8 cellular contexts compared by ENCODE assay signal in the genomic region with DNA sequence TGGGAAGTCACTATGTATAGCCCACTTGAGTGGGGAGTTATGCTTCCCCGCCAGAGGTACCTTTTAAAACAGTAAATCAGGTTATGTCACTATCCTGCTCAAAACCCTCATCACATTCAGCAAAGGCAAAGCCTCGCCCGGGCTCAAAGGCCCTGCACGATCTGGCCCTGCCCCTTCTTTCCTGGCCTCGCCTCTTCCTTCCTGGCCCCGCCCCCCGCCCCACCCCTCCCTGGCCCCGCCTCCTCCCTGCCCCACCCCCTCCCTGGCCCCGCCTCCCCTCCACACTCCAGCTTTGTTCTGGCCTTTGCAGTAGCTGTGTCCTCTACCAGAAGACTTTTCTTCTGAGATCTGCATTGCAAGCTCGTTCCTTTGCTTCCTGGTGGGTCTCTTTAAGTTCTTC. TPM values are rescaled to one million over a fixed set of nuclear protein-coding genes. Genes with fewer than 3 reads are reported as not detected.
DNase-seq lines count a peak whose midpoint lies in the region; ATAC-seq, FAIRE-seq and TF ChIP-seq lines count a peak whose summit lies in the region.

No MANE protein-coding gene starts in this region.

- H3K4me3 ChIP-seq in NB4 (ENCODE audit: low read depth, low read length) (no peak overlapping the region), HepG2 (replicated peaks in 1 of 3; ENCODE audit: insufficient read depth in 1 of 3, low read depth in 2 of 3, low read length in 3 of 3) (peak overlapping the region in 1 of 3 experiments; percentile 20; a peak in 2 of 6 replicates)

- no peaks in the 10 kb centered on the region for H4K20me1 ChIP-seq in HepG2 (ENCODE audit: insufficient read depth, low read length)

- no peak overlapping the region for H3K27ac ChIP-seq in HepG2 (ENCODE audit: extremely low read length, insufficient read depth, low read length)

- H3K27ac Mint-ChIP-seq in activated T-helper 1 cell treated with anti-CD3 and anti-CD28 coated beads, Interleukin-12 subunit alpha, Interleukin-12 subunit beta, Interleukin-2, Interleukin-4 antibody, amounts not matched to agents 30 ng/mL and 10 ng/mL and 1 ng/mL, durations not matched to agents 14 hours and 24 hours and 36 hours, result no peak overlapping the region

- peak overlapping the region; percentile 51 for H3K4me2 ChIP-seq in HepG2 (ENCODE audit: low read depth, low read length)

- intact Hi-C loops in activated T-helper 1 cell treated with anti-CD3 and anti-CD28 coated beads, Interleukin-12 subunit alpha, Interleukin-12 subunit beta, Interleukin-2, Interleukin-4 antibody, amounts not matched to agents 30 ng/mL and 10 ng/mL and 1 ng/mL, durations not matched to agents 14 hours and 24 hours and 36 hours (cut with micrococcal nuclease), result loop anchor here (1.0 to 10.0 kb wide), 2 partner anchors 35 to 146 kb away; a partner anchor contains a TSS
- intact Hi-C loops in HepG2 (cut with micrococcal nuclease; ENCODE audit: unreplicated experiment) (no loop called here), posterior vena cava (cut with DNase I) (no loop called here)

- H3K36me3 Mint-ChIP-seq in activated T-helper 1 cell treated with anti-CD3 and anti-CD28 coated beads, Interleukin-12 subunit alpha, Interleukin-12 subunit beta, Interleukin-2, Interleukin-4 antibody, amounts not matched to agents 30 ng/mL and 10 ng/mL and 1 ng/mL, durations not matched to agents 14 hours and 24 hours and 36 hours (ENCODE audit: low read depth), result no peaks in the 10 kb centered on the region

- H3K27me3 Mint-ChIP-seq in activated T-helper 1 cell treated with anti-CD3 and anti-CD28 coated beads, Interleukin-12 subunit alpha, Interleukin-12 subunit beta, Interleukin-2, Interleukin-4 antibody, amounts not matched to agents 30 ng/mL and 10 ng/mL and 1 ng/mL, durations not matched to agents 14 hours and 24 hours and 36 hours (ENCODE audit: insufficient read depth), result peaks cover 12% of the 10 kb centered on the region

- no peaks in the 10 kb centered on the region for H3K79me2 ChIP-seq in HepG2 (ENCODE audit: insufficient read depth, low read length)

- BruUV-seq in HepG2 (replicated peaks; lab: Mats Ljungman, UMichigan), result no TSS peak

- POLR2A ChIA-PET in HepG2 (lab: Yijun Ruan, JAX), result no interaction called here

- H3K4me3 Mint-ChIP-seq in activated T-helper 1 cell treated with anti-CD3 and anti-CD28 coated beads, Interleukin-12 subunit alpha, Interleukin-12 subunit beta, Interleukin-2, Interleukin-4 antibody, amounts not matched to agents 30 ng/mL and 10 ng/mL and 1 ng/mL, durations not matched to agents 14 hours and 24 hours and 36 hours, result no peak overlapping the region

- TF ChIP-seq RAD21 in HepG2 (CRISPR knock-in tag; IDR thresholded peaks at IDR 0.05), result no peak

- no peaks in the 10 kb centered on the region; a peak in 2 of 5 replicates for H3K27me3 ChIP-seq in HepG2 (ENCODE audit: control insufficient read depth in 1 of 2, insufficient read depth in 2 of 2, low read length in 2 of 2)

- no peaks in the 10 kb centered on the region for H3K9me3 Mint-ChIP-seq in activated T-helper 1 cell treated with anti-CD3 and anti-CD28 coated beads, Interleukin-12 subunit alpha, Interleukin-12 subunit beta, Interleukin-2, Interleukin-4 antibody, amounts not matched to agents 30 ng/mL and 10 ng/mL and 1 ng/mL, durations not matched to agents 14 hours and 24 hours and 36 hours

- in situ Hi-C loops in HepG2 (cut with HindIII; ENCODE audit: extremely low pct_ligation_motif_present, low pct_unique_long_range_greater_than_20kb), result no loop called here

- no peak overlapping the region for H2AFZ ChIP-seq in HepG2 (ENCODE audit: low read length)

- no peaks in the 10 kb centered on the region for H3K9me3 ChIP-seq in HepG2 (ENCODE audit: low read length)

- TF ChIP-seq EP300 in HepG2 (IDR thresholded peaks at IDR 0.05; ENCODE audit: low read depth in 2 of 2, low read length in 2 of 2), result no peak
- no peak for TF ChIP-seq EP300 in HepG2 (CRISPR knock-in tag; IDR thresholded peaks at IDR 0.05; ENCODE audit: borderline replicate concordance)

- no peak for TF ChIP-seq CTCF in NB4 (IDR thresholded peaks at IDR 0.05; ENCODE audit: low read depth, low read length)
- no peak for TF ChIP-seq CTCF in HepG2 (CRISPR knock-in tag; IDR thresholded peaks at IDR 0.05)

- CTCF ChIA-PET in HepG2 (lab: Yijun Ruan, JAX; ENCODE audit: low intra/inter-chr PET ratio, low total read pairs), result no interaction called here

- TF ChIP-seq POLR2A in NB4 (IDR thresholded peaks at IDR 0.05; ENCODE audit: extremely low read depth, insufficient read length) (no peak), HepG2 (IDR thresholded peaks at IDR 0.05; ENCODE audit: insufficient read depth in 1 of 2, low read depth in 2 of 2, low read length in 2 of 2) (no peak)

- H3K4me1 Mint-ChIP-seq in activated T-helper 1 cell treated with anti-CD3 and anti-CD28 coated beads, Interleukin-12 subunit alpha, Interleukin-12 subunit beta, Interleukin-2, Interleukin-4 antibody, amounts not matched to agents 30 ng/mL and 10 ng/mL and 1 ng/mL, durations not matched to agents 14 hours and 24 hours and 36 hours (ENCODE audit: low read depth), result peaks cover 11% of the 10 kb centered on the region

- no peak for FAIRE-seq in HepG2 (lab: Jason Lieb, UNC)

- 4% methylated on average over 10 of the region's 10 CpGs for WGBS in HepG2 (ENCODE audit: low lambda C conversion rate)

- peaks cover 15% of the 10 kb centered on the region; the same call in 1 of the 2 replicates for H3K4me1 ChIP-seq in HepG2 (ENCODE audit: insufficient read depth, low read length)

- peak; percentile 94 for DNase-seq in GM03348 (ENCODE audit: low spot score)
- peak; percentile 66 for DNase-seq in NB4 (ENCODE audit: low read depth)
- DNase-seq in activated T-helper 1 cell treated with anti-CD3 and anti-CD28 coated beads, Interleukin-12 subunit alpha, Interleukin-12 subunit beta, Interleukin-2, Interleukin-4 antibody, amounts not matched to agents 30 ng/mL and 10 ng/mL and 1 ng/mL, durations not matched to agents 14 hours and 24 hours and 36 hours (ENCODE audit: low spot score), result peak; percentile 17
- DNase-seq in HepG2 (ENCODE audit: low spot score), result peak; percentile 48
- DNase-seq in cortex of kidney (lab: John Stamatoyannopoulos, UW), result no peak
- DNase-seq in NCI-H446 treated with DMSO at 0.1 percent for 48 hours (lab: John Stamatoyannopoulos, UW), result no peak
- DNase-seq in posterior vena cava (ENCODE audit: low spot score), result no peak

- peak; percentile 78 for ATAC-seq in HepG2
- no peak for ATAC-seq in GM21576 (IDR thresholded peaks at IDR 0.05; ENCODE audit: unreplicated experiment)

- peaks cover 2 to 3% of the 10 kb centered on the region in 2 experiments; a peak in 1 of 5 replicates for H3K36me3 ChIP-seq in HepG2 (replicated peaks in 1 of 2; ENCODE audit: control insufficient read depth in 1 of 2, insufficient read depth in 2 of 2, low read length in 2 of 2)

- H3K9ac ChIP-seq in HepG2 (ENCODE audit: insufficient read depth, low read depth, low read length), result no peak overlapping the region; the same call in 1 of the 2 replicates

RNA-seq across cellular contexts. Expression of a gene that starts 6.6 kb away (rescaled TPM):
- not detected in 2 replicates for total RNA-seq in activated T-helper 1 cell treated with anti-CD3 and anti-CD28 coated beads, Interleukin-12 subunit alpha, Interleukin-12 subunit beta, Interleukin-2, Interleukin-4 antibody, amounts not matched to agents 30 ng/mL and 10 ng/mL and 1 ng/mL, durations not matched to agents 14 hours and 24 hours and 36 hours
- total RNA-seq in HepG2 (2016; rRNA removed; fragmentation: Illumina TruSeq; extraction: Trizol), result not detected in 2 replicates
- not detected in 2 replicates for total RNA-seq in HepG2 (2016; cell fraction: cytosol; rRNA removed; fragmentation: Illumina TruSeq; extraction: Trizol; ENCODE audit: low read depth)
- total RNA-seq in HepG2 (2016; cell fraction: insoluble cytoplasmic fraction; rRNA removed; fragmentation: Illumina TruSeq; extraction: Trizol), result not detected in 2 replicates
- not detected in 2 replicates for total RNA-seq in HepG2 (2016; cell fraction: membrane; rRNA removed; fragmentation: Illumina TruSeq; extraction: Trizol)
- not detected in 2 replicates for total RNA-seq in HepG2 (2016; cell fraction: nucleus; rRNA removed; fragmentation: Illumina TruSeq; extraction: Trizol)
- not detected in 2 replicates for polyA plus RNA-seq in HepG2 (2011; rRNA removed)
- not detected in 2 replicates for polyA plus RNA-seq in HepG2 (2011; cell fraction: cytosol; rRNA removed)
- polyA plus RNA-seq in HepG2 (2011; cell fraction: nucleus; rRNA removed), result 0.03 TPM in 1 of 2 replicates, not detected in the other
- polyA plus RNA-seq in HepG2 (2012), result 3.5 and 4.3 TPM in 2 replicates
- not detected in 2 replicates for polyA plus RNA-seq in HepG2 (2016; cell fraction: cytosol; fragmentation: Illumina TruSeq; extraction: Trizol; ENCODE audit: low read depth)
- not detected in 2 replicates for polyA plus RNA-seq in HepG2 (2016; cell fraction: insoluble cytoplasmic fraction; fragmentation: Illumina TruSeq; extraction: Trizol; ENCODE audit: low read depth)
- not detected in 2 replicates for polyA plus RNA-seq in HepG2 (2016; cell fraction: membrane; fragmentation: Illumina TruSeq; extraction: Trizol; ENCODE audit: low read depth)
- polyA plus RNA-seq in HepG2 (2016; cell fraction: nucleus; fragmentation: Illumina TruSeq; extraction: Trizol; ENCODE audit: insufficient read depth, low read depth), result not detected in 2 replicates
- polyA minus RNA-seq in HepG2 (2011; rRNA and poly(A)+ RNA removed; ENCODE audit: low replicate concordance), result not detected in 2 replicates
- polyA minus RNA-seq in HepG2 (2011; cell fraction: cytosol; rRNA and poly(A)+ RNA removed), result not detected in 2 replicates
- not detected in 2 replicates for polyA minus RNA-seq in HepG2 (2011; cell fraction: nucleus; rRNA and poly(A)+ RNA removed)
- under 1 TPM; 0.24 to 0.28 TPM for total RNA-seq in posterior vena cava

RNA-seq across cellular contexts. Expression of a gene that starts 35.7 kb away (rescaled TPM):
- 88.7 and 97.1 TPM in 2 replicates for total RNA-seq in activated T-helper 1 cell treated with anti-CD3 and anti-CD28 coated beads, Interleukin-12 subunit alpha, Interleukin-12 subunit beta, Interleukin-2, Interleukin-4 antibody, amounts not matched to agents 30 ng/mL and 10 ng/mL and 1 ng/mL, durations not matched to agents 14 hours and 24 hours and 36 hours
- 29.9 and 30.4 TPM in 2 replicates for total RNA-seq in HepG2 (2016; rRNA removed; fragmentation: Illumina TruSeq; extraction: Trizol)
- 19.6 and 24.1 TPM in 2 replicates for total RNA-seq in HepG2 (2016; cell fraction: cytosol; rRNA removed; fragmentation: Illumina TruSeq; extraction: Trizol; ENCODE audit: low read depth)
- total RNA-seq in HepG2 (2016; cell fraction: insoluble cytoplasmic fraction; rRNA removed; fragmentation: Illumina TruSeq; extraction: Trizol), result 28.2 and 30.4 TPM in 2 replicates
- total RNA-seq in HepG2 (2016; cell fraction: membrane; rRNA removed; fragmentation: Illumina TruSeq; extraction: Trizol), result 13.3 and 15.7 TPM in 2 replicates
- 51.4 and 51.7 TPM in 2 replicates for total RNA-seq in HepG2 (2016; cell fraction: nucleus; rRNA removed; fragmentation: Illumina TruSeq; extraction: Trizol)
- 26.1 and 30.7 TPM in 2 replicates for polyA plus RNA-seq in HepG2 (2011; rRNA removed)
- polyA plus RNA-seq in HepG2 (2011; cell fraction: cytosol; rRNA removed), result 6.6 and 9.8 TPM in 2 replicates
- 53.4 and 63.4 TPM in 2 replicates for polyA plus RNA-seq in HepG2 (2011; cell fraction: nucleus; rRNA removed)
- 27.2 and 36.7 TPM in 2 replicates for polyA plus RNA-seq in HepG2 (2012)
- polyA plus RNA-seq in HepG2 (2016; cell fraction: cytosol; fragmentation: Illumina TruSeq; extraction: Trizol; ENCODE audit: low read depth), result 1.7 and 2.0 TPM in 2 replicates
- polyA plus RNA-seq in HepG2 (2016; cell fraction: insoluble cytoplasmic fraction; fragmentation: Illumina TruSeq; extraction: Trizol; ENCODE audit: low read depth), result 29.2 and 30.8 TPM in 2 replicates
- polyA plus RNA-seq in HepG2 (2016; cell fraction: membrane; fragmentation: Illumina TruSeq; extraction: Trizol; ENCODE audit: low read depth), result 5.8 and 6.2 TPM in 2 replicates
- polyA plus RNA-seq in HepG2 (2016; cell fraction: nucleus; fragmentation: Illumina TruSeq; extraction: Trizol; ENCODE audit: insufficient read depth, low read depth), result 74.2 and 75.0 TPM in 2 replicates
- 15.1 and 18.5 TPM in 2 replicates for polyA minus RNA-seq in HepG2 (2011; rRNA and poly(A)+ RNA removed; ENCODE audit: low replicate concordance)
- polyA minus RNA-seq in HepG2 (2011; cell fraction: cytosol; rRNA and poly(A)+ RNA removed), result 12.3 and 16.1 TPM in 2 replicates
- 120 and 126 TPM in 2 replicates for polyA minus RNA-seq in HepG2 (2011; cell fraction: nucleus; rRNA and poly(A)+ RNA removed)
- total RNA-seq in posterior vena cava, result 10 to 100 TPM; 51.4 to 56.8 TPM

Comparison
In these comparisons a context has a peak if more than half of its experiments do, and no peak if none do; other contexts are left out.
1. DNase-seq: peak in GM03348 (single experiment), NB4 (single experiment), activated T-helper 1 cell treated with anti-CD3 and anti-CD28 coated beads, Interleukin-12 subunit alpha, Interleukin-12 subunit beta, Interleukin-2, Interleukin-4 antibody, amounts not matched to agents 30 ng/mL and 10 ng/mL and 1 ng/mL, durations not matched to agents 14 hours and 24 hours and 36 hours (single experiment) and HepG2 (single experiment); none in cortex of kidney (single experiment), NCI-H446 treated with DMSO at 0.1 percent for 48 hours (single experiment) and posterior vena cava (single experiment).